In genomic region chr17:45782889-45783592, GRCh38 we compare ENCODE assay signal across 8 cellular contexts. TPM values are rescaled to one million over a fixed set of nuclear protein-coding genes. Genes with fewer than 3 reads are reported as not detected.
DNase-seq lines count a peak whose midpoint lies in the region; ATAC-seq lines count a peak whose summit lies in the region.

No MANE protein-coding gene starts in this region.

- H3K9me3 ChIP-seq in iPS-20b (ENCODE audit: insufficient read depth, low read depth, low read length) = no peaks in the 10 kb centered on the region; the same call in 1 of the 2 replicates

- ATAC-seq in GM19328 (IDR thresholded peaks at IDR 0.05; ENCODE audit: unreplicated experiment) (no peak), GM19035 (IDR thresholded peaks at IDR 0.05; ENCODE audit: unreplicated experiment) (no peak)

- H3K4me3 ChIP-seq in iPS-20b (ENCODE audit: low read length) = peak overlapping the region; percentile 80

- peaks cover 68% of the 10 kb centered on the region for H3K27me3 ChIP-seq in iPS-20b (ENCODE audit: insufficient read depth, low read length)

- H3K9me3 Mint-ChIP-seq in activated naive CD4-positive, alpha-beta T cell treated with anti-CD3 and anti-CD28 coated beads for 36 hours = no peaks in the 10 kb centered on the region

- peaks cover 54% of the 10 kb centered on the region for H3K27me3 Mint-ChIP-seq in activated naive CD4-positive, alpha-beta T cell treated with anti-CD3 and anti-CD28 coated beads for 36 hours (ENCODE audit: low read depth)

- no peak overlapping the region for H3K27ac Mint-ChIP-seq in activated naive CD4-positive, alpha-beta T cell treated with anti-CD3 and anti-CD28 coated beads for 36 hours

- no peak overlapping the region for H3K27ac ChIP-seq in iPS-20b (ENCODE audit: low read length)

- CTCF ChIA-PET in activated naive CD4-positive, alpha-beta T cell treated with anti-CD3 and anti-CD28 coated beads for 36 hours (lab: Charles Lee) = interaction anchor here (0.7 to 1.4 kb wide), 9 partner anchors 12 to 166 kb away, joined by 3 to 4 read pairs (median 3); no protein-coding TSS in a partner anchor

- intact Hi-C loops in activated naive CD4-positive, alpha-beta T cell treated with anti-CD3 and anti-CD28 coated beads for 36 hours (cut with micrococcal nuclease) = loop anchor here (1.0 kb wide), 1 partner anchor 49 kb away; no protein-coding TSS in a partner anchor

- DNase-seq in Daoy (ENCODE audit: low read depth) = peak; percentile 53
- DNase-seq in NCI-H2171 (lab: John Stamatoyannopoulos, UW) = peak; percentile 21
- peak; percentile 43 for DNase-seq in activated naive CD4-positive, alpha-beta T cell treated with anti-CD3 and anti-CD28 coated beads for 36 hours
- DNase-seq in stimulated activated CD4-positive, alpha-beta T cell treated with anti-CD3 and anti-CD28 coated beads, Interleukin-15, amount 100 ng/mL, for 48 hours (ENCODE audit: low read depth in 2 of 2) = peak; percentile 12 to 36
- DNase-seq in HCEC 1CT = no peak

- no peaks in the 10 kb centered on the region for H3K36me3 ChIP-seq in iPS-20b (ENCODE audit: insufficient read depth, low read depth, low read length)

- peaks cover 5% of the 10 kb centered on the region; the same call in 1 of the 2 replicates for H3K4me1 ChIP-seq in iPS-20b (ENCODE audit: insufficient read depth, low read length)

- H3K36me3 Mint-ChIP-seq in activated naive CD4-positive, alpha-beta T cell treated with anti-CD3 and anti-CD28 coated beads for 36 hours (ENCODE audit: low read depth) = no peaks in the 10 kb centered on the region

- H3K4me3 Mint-ChIP-seq in activated naive CD4-positive, alpha-beta T cell treated with anti-CD3 and anti-CD28 coated beads for 36 hours = peak overlapping the region; percentile 67

- H3K9ac ChIP-seq in iPS-20b (ENCODE audit: low read depth, low read length) = peak overlapping the region; percentile 37; the same call in 1 of the 2 replicates

- peaks cover 4% of the 10 kb centered on the region for H3K4me1 Mint-ChIP-seq in activated naive CD4-positive, alpha-beta T cell treated with anti-CD3 and anti-CD28 coated beads for 36 hours (ENCODE audit: low read depth)

RNA-seq across cellular contexts. Expression of gene CRHR1, which starts 1.1 kb away (rescaled TPM):
- total RNA-seq in Daoy (2014; rRNA removed; shearing (Covaris generic)) = 0.63 TPM in 1 of 2 replicates, not detected in the other
- total RNA-seq in activated naive CD4-positive, alpha-beta T cell treated with anti-CD3 and anti-CD28 coated beads for 36 hours = not detected
